27 cellular contexts compared by ENCODE assay signal in the genomic region with DNA sequence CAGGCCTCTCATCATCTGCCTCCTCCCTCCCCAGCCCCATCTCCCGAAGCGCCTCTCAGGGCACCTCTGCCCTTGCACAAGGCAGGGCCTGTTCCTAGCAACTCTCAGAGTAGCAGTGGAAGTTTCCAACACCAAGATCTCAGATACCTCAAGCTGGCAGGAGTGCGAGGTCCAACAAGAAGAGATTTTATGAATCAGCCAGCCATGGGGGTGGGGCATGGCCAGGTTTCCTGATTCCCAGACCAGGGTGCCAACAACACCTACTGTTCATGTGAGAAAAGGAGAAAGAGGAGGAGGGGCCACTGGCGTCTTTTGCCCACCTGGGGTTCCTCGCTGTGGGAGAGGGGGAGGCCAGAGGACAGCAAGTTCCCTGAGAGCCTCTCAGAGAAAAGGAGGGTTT. TPM values are rescaled to one million over a fixed set of nuclear protein-coding genes. Genes with fewer than 3 reads are reported as not detected.
DNase-seq lines count a peak whose midpoint lies in the region; ATAC-seq, FAIRE-seq and TF ChIP-seq lines count a peak whose summit lies in the region.
"Had no signal": no experiment of that assay in that cellular context is flagged by ENCODE, and none has a peak within 500 bp of the region (broad histone marks: within the 10 kb centered on the region; RNA-seq: fewer than 3 reads in every experiment).

No MANE protein-coding gene starts in this region.

- H3K27me3 Mint-ChIP-seq in activated naive CD8-positive, alpha-beta T cell treated with anti-CD3 and anti-CD28 coated beads, Interleukin-2, amount 10 ng/mL, durations not matched to agents 7 days and 5 days, result peaks cover 18% of the 10 kb centered on the region
- H3K27me3 Mint-ChIP-seq in activated naive CD8-positive, alpha-beta T cell treated with anti-CD3 and anti-CD28 coated beads, Interleukin-2, amount 50 U/mL, for 24 hours, result peaks cover 17% of the 10 kb centered on the region

- H3K9me3 Mint-ChIP-seq in activated naive CD8-positive, alpha-beta T cell treated with anti-CD3 and anti-CD28 coated beads, Interleukin-2, amount 10 ng/mL, durations not matched to agents 7 days and 5 days, result no peaks in the 10 kb centered on the region
- no peaks in the 10 kb centered on the region for H3K9me3 Mint-ChIP-seq in activated naive CD8-positive, alpha-beta T cell treated with anti-CD3 and anti-CD28 coated beads, Interleukin-2, amount 50 U/mL, for 24 hours
- H3K9me3 Mint-ChIP-seq: GM23338, H9, HFFc6, IgD-negative memory B cell had no signal

- H3K27me3 ChIP-seq in foreskin keratinocyte, result no peaks in the 10 kb centered on the region
- H3K27me3 ChIP-seq in small intestine (ENCODE audit: control insufficient read depth in 2 of 2, insufficient read depth in 2 of 2, low read length in 2 of 2), result no peaks in the 10 kb centered on the region

- no peak for ATAC-seq in activated naive CD8-positive, alpha-beta T cell treated with anti-CD3 and anti-CD28 coated beads, Interleukin-2, amount 10 ng/mL, durations not matched to agents 7 days and 5 days (ENCODE audit: low read depth)
- no peak for ATAC-seq in activated naive CD8-positive, alpha-beta T cell treated with anti-CD3 and anti-CD28 coated beads, Interleukin-2, amount 50 U/mL, for 24 hours
- ATAC-seq in foreskin keratinocyte, result peak; percentile 10
- ATAC-seq: GM23338, Panc1 had no signal

- H3K27ac ChIP-seq in foreskin keratinocyte (no peak overlapping the region), small intestine (ENCODE audit: low read depth in 1 of 2, low read length in 1 of 2) (no peak overlapping the region)
- H3K27ac ChIP-seq: KMS-11, RWPE1 had no signal

- DNase-seq in activated naive CD8-positive, alpha-beta T cell treated with anti-CD3 and anti-CD28 coated beads, Interleukin-2, amount 10 ng/mL, durations not matched to agents 7 days and 5 days, result no peak
- no peak for DNase-seq in activated naive CD8-positive, alpha-beta T cell treated with anti-CD3 and anti-CD28 coated beads, Interleukin-2, amount 50 U/mL, for 24 hours
- no peak for DNase-seq in foreskin keratinocyte
- DNase-seq in small intestine, result peak; percentile 57
- DNase-seq in NCI-H1092 treated with DMSO at 0.1 percent for 48 hours (lab: John Stamatoyannopoulos, UW), result no peak
- no peak for DNase-seq in SIG-M5 (lab: John Stamatoyannopoulos, UW)
- no peak for DNase-seq in effector CD8-positive, alpha-beta T cell (lab: John Stamatoyannopoulos, UW)
- DNase-seq: 8988T, ACHN, Calu3, H9, HFFc6, NCI-H1048, NCI-H1417 treated with DMSO at 0.1 percent for 48 hours, NCI-H1694 treated with DMSO at 0.1 percent for 48 hours, NCI-H2081, NCI-H2227 treated with DMSO at 0.1 percent for 48 hours, NCI-H526 treated with DMSO at 0.1 percent for 48 hours, SHP77 had no signal

- H3K36me3 Mint-ChIP-seq in activated naive CD8-positive, alpha-beta T cell treated with anti-CD3 and anti-CD28 coated beads, Interleukin-2, amount 10 ng/mL, durations not matched to agents 7 days and 5 days, result no peaks in the 10 kb centered on the region
- no peaks in the 10 kb centered on the region for H3K36me3 Mint-ChIP-seq in activated naive CD8-positive, alpha-beta T cell treated with anti-CD3 and anti-CD28 coated beads, Interleukin-2, amount 50 U/mL, for 24 hours (ENCODE audit: low read depth)

- peak overlapping the region; percentile 48 for H3K27ac Mint-ChIP-seq in activated naive CD8-positive, alpha-beta T cell treated with anti-CD3 and anti-CD28 coated beads, Interleukin-2, amount 10 ng/mL, durations not matched to agents 7 days and 5 days
- no peak overlapping the region for H3K27ac Mint-ChIP-seq in activated naive CD8-positive, alpha-beta T cell treated with anti-CD3 and anti-CD28 coated beads, Interleukin-2, amount 50 U/mL, for 24 hours
- H3K27ac Mint-ChIP-seq: GM23338, HFFc6, IgD-negative memory B cell had no signal

- H3K4me1 Mint-ChIP-seq in activated naive CD8-positive, alpha-beta T cell treated with anti-CD3 and anti-CD28 coated beads, Interleukin-2, amount 10 ng/mL, durations not matched to agents 7 days and 5 days, result no peaks in the 10 kb centered on the region
- H3K4me1 Mint-ChIP-seq in activated naive CD8-positive, alpha-beta T cell treated with anti-CD3 and anti-CD28 coated beads, Interleukin-2, amount 50 U/mL, for 24 hours, result no peaks in the 10 kb centered on the region
- H3K4me1 Mint-ChIP-seq: IgD-negative memory B cell had no signal

- H3K36me3 ChIP-seq in small intestine (ENCODE audit: control insufficient read depth in 2 of 2, insufficient read depth in 2 of 2, low read length in 2 of 2), result no peaks in the 10 kb centered on the region

- H3K4me3 Mint-ChIP-seq in activated naive CD8-positive, alpha-beta T cell treated with anti-CD3 and anti-CD28 coated beads, Interleukin-2, amount 10 ng/mL, durations not matched to agents 7 days and 5 days, result no peak overlapping the region
- H3K4me3 Mint-ChIP-seq in activated naive CD8-positive, alpha-beta T cell treated with anti-CD3 and anti-CD28 coated beads, Interleukin-2, amount 50 U/mL, for 24 hours, result no peak overlapping the region
- H3K4me3 Mint-ChIP-seq: GM23338, H9, HFFc6 had no signal

- 74 to 83% (median 75%) methylated on average over 5 of the region's 5 CpGs for WGBS in small intestine, 3 donors

- H3K4me3 ChIP-seq in small intestine (ENCODE audit: low read depth in 1 of 2, low read length in 2 of 2), result no peak overlapping the region
- H3K4me3 ChIP-seq: GM23338 had no signal

- H3K9me3 ChIP-seq in small intestine (ENCODE audit: control insufficient read depth, low read depth), result no peaks in the 10 kb centered on the region

- H3K4me1 ChIP-seq in foreskin keratinocyte, result peaks cover 12% of the 10 kb centered on the region
- no peaks in the 10 kb centered on the region for H3K4me1 ChIP-seq in small intestine (ENCODE audit: control insufficient read depth in 2 of 2, insufficient read depth in 1 of 2, low read depth in 1 of 2, low read length in 1 of 2)

- FAIRE-seq in small intestine (lab: Jason Lieb, UNC), result no peak
- FAIRE-seq: GM18507 had no signal

- TF ChIP-seq CTCF in foreskin keratinocyte (conservative IDR thresholded peaks at IDR 0.05), result no peak

- POLR2A ChIA-PET in activated naive CD8-positive, alpha-beta T cell treated with anti-CD3 and anti-CD28 coated beads, Interleukin-2, amount 10 ng/mL, durations not matched to agents 7 days and 5 days (lab: Charles Lee), result no interaction called here

RNA-seq across cellular contexts. Expression of a gene that starts 6.6 kb away (rescaled TPM):
- under 1 TPM in 1 of 2 experiments, not detected in 1; 0.19 TPM for total RNA-seq in activated naive CD8-positive, alpha-beta T cell treated with anti-CD3 and anti-CD28 coated beads, Interleukin-2, amount 10 ng/mL, durations not matched to agents 7 days and 5 days
- 23.7 and 30.8 TPM in 2 replicates for total RNA-seq in foreskin keratinocyte
- polyA plus RNA-seq in foreskin keratinocyte (16.5 and 21.0 TPM in 2 replicates), small intestine (10 to 100 TPM in 1 of 3 donors, 1 to 10 TPM in 2; 1.3 to 19.2 (median 5.1) TPM)

RNA-seq across cellular contexts. Expression of a gene that starts 58.4 kb away (rescaled TPM):
- not detected for total RNA-seq in activated naive CD8-positive, alpha-beta T cell treated with anti-CD3 and anti-CD28 coated beads, Interleukin-2, amount 10 ng/mL, durations not matched to agents 7 days and 5 days
- not detected in 2 replicates for total RNA-seq in foreskin keratinocyte
- polyA plus RNA-seq in foreskin keratinocyte, result not detected in 2 replicates
- not detected for polyA plus RNA-seq in small intestine
- total RNA-seq: Calu3, HFFc6, NCI-H460 had no signal
- polyA plus RNA-seq: BJ, IgD-negative memory B cell had no signal

Comparison
In these comparisons a context has a peak if more than half of its experiments do, and no peak if none do; other contexts are left out.
1. RNA of a gene that starts 6.6 kb away (total RNA-seq): 23.7 to 30.8 TPM in foreskin keratinocyte; 0.19 TPM in activated naive CD8-positive, alpha-beta T cell treated with anti-CD3 and anti-CD28 coated beads, Interleukin-2, amount 10 ng/mL, durations not matched to agents 7 days and 5 days; every median in the first group is over 10 times any median in the second.